In the genomic region with DNA sequence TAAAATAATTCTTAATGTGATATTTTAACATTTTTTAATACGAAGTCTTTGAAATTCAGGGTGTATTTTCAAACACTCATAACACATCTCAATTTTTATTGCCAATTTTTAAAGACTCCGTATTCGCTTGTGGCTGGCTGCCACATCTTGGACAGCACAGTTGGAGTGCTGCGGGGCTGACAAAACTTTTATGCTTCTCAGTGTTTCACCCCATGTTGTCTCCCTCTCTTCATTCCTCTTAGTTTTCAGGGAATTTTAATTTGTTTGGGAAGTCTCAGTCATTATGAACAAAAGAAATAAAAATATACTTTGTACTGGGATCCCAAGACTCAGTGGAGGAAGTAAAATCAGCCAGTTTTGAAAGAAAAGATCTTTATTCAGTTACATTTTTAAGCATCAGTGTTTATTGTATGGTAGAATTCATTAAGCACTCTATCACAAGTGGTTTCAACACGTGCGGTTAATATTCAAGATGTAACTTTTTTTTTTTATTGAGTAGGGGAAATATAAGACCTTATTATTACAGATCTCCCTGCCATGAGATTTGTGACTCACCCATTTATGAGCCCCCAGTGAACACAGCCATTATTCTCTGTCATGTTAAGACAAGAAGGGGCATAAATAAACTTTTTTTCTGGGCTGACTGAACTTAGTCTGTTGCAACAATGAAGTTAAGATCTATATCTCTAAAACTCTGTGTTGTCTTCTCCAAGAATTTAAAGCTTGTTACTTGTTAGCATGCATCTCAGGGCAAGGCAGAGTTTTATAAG, we compare ENCODE assay signal across 15 cellular contexts. TPM values are rescaled to one million over a fixed set of nuclear protein-coding genes. Genes with fewer than 3 reads are reported as not detected.
DNase-seq lines count a peak whose midpoint lies in the region; ATAC-seq and TF ChIP-seq lines count a peak whose summit lies in the region.
"Had no signal": no experiment of that assay in that cellular context is flagged by ENCODE, and none has a peak within 500 bp of the region (broad histone marks: within the 10 kb centered on the region; RNA-seq: fewer than 3 reads in every experiment).

No MANE protein-coding gene starts in this region.

- peak overlapping the region; percentile 11; the same call in 1 of the 2 replicates for H2AFZ ChIP-seq in PC-3 (ENCODE audit: low read length)

- no peaks in the 10 kb centered on the region for H3K79me2 ChIP-seq in PC-3 (ENCODE audit: low read length)

- no peaks in the 10 kb centered on the region for H3F3A ChIP-seq in PC-3 (ENCODE audit: low read length, unreplicated experiment)

- intact Hi-C loops in PC-3 (cut with micrococcal nuclease) (loop anchor here (1.0 kb wide), 1 partner anchor 10 kb away; no protein-coding TSS in a partner anchor), prostate gland (cut with DNase I) (no loop called here)

- BruUV-seq in PC-3 (replicated peaks; lab: Mats Ljungman, UMichigan) = no TSS peak

- CTCF ChIA-PET in PC-3 (lab: Charles Lee) = no interaction called here

- H3K4me3 ChIP-seq in PC-3 (ENCODE audit: low read length) = no peak overlapping the region
- H3K4me3 ChIP-seq in fibroblast of mammary gland (ENCODE audit: control insufficient read depth, low read depth, low read length) = no peak overlapping the region
- no peak overlapping the region for H3K4me3 ChIP-seq in prostate gland
- H3K4me3 ChIP-seq: upper lobe of right lung had no signal

- H3K27ac ChIP-seq in PC-3 (ENCODE audit: low read length) (0 out of 2 replicates have a peak overlapping the region, but pooled peaks have one; percentile 1), prostate gland (peak overlapping the region; percentile 35 to 60)
- H3K27ac ChIP-seq: C4-2B, upper lobe of right lung, VCaP had no signal

- in situ Hi-C loops in ACHN (cut with HindIII; ENCODE audit: low pct_ligation_motif_present, low pct_unique_long_range_greater_than_20kb, low sequenced_read_pairs) = no loop called here

- peak; percentile 71 for ATAC-seq in PC-3
- ATAC-seq: Panc1, upper lobe of right lung had no signal

- H3K9me2 ChIP-seq in PC-3 (replicated peaks; ENCODE audit: low read length) = no peaks in the 10 kb centered on the region

- H3K9ac ChIP-seq in PC-3 (ENCODE audit: low read length) = no peak overlapping the region

- H3K9me3 ChIP-seq in PC-3 (ENCODE audit: low read length) (no peaks in the 10 kb centered on the region), prostate gland (no peaks in the 10 kb centered on the region)
- H3K9me3 ChIP-seq: upper lobe of right lung had no signal

- POLR2A ChIA-PET in PC-3 (lab: Charles Lee; ENCODE audit: unreplicated experiment) = no interaction called here

- no peak for TF ChIP-seq POLR2A in prostate gland (IDR thresholded peaks at IDR 0.05)

- no peaks in the 10 kb centered on the region for H4K20me1 ChIP-seq in PC-3 (ENCODE audit: low read length)

- peak; percentile 34 for DNase-seq in DMS79 (lab: John Stamatoyannopoulos, UW)
- peak; percentile 54 for DNase-seq in PC-3
- peak; percentile 41 for DNase-seq in fibroblast of mammary gland (ENCODE audit: low read depth)
- peak; percentile 65 for DNase-seq in prostate gland (ENCODE audit: low spot score)
- DNase-seq in SHP77 (lab: John Stamatoyannopoulos, UW) = no peak
- no peak for DNase-seq in GM10266 (ENCODE audit: extremely low spot score)
- DNase-seq in ACHN = no peak
- DNase-seq in AML-193 (lab: John Stamatoyannopoulos, UW) = no peak
- DNase-seq: cerebellar nuclear complex, upper lobe of right lung had no signal

- TF ChIP-seq CTCF in PC-3 (conservative IDR thresholded peaks at IDR 0.05; ENCODE audit: low read depth, low read length) (no peak), fibroblast of mammary gland (conservative IDR thresholded peaks at IDR 0.05; ENCODE audit: control insufficient read depth, insufficient read depth, low read depth, low read length) (no peak), prostate gland (IDR thresholded peaks at IDR 0.05) (no peak), GM10266 (IDR thresholded peaks at IDR 0.05; ENCODE audit: control insufficient read depth, insufficient read depth, low read depth, missing control alignments) (no peak)

- WGBS in prostate gland = 20% methylated on average over 6 of the region's 6 CpGs

- H3K27me3 ChIP-seq in PC-3 (ENCODE audit: low read length) (no peaks in the 10 kb centered on the region), prostate gland (replicated peaks; ENCODE audit: insufficient read depth) (no peaks in the 10 kb centered on the region)
- H3K27me3 ChIP-seq: upper lobe of right lung had no signal

- H3K4me1 ChIP-seq in PC-3 (ENCODE audit: insufficient read depth, low read length) (peaks cover 21% of the 10 kb centered on the region), prostate gland (replicated peaks) (no peaks in the 10 kb centered on the region)

- H3K36me3 ChIP-seq in PC-3 (ENCODE audit: low read depth, low read length) = no peaks in the 10 kb centered on the region
- no peaks in the 10 kb centered on the region for H3K36me3 ChIP-seq in prostate gland
- H3K36me3 ChIP-seq: upper lobe of right lung had no signal

- peak overlapping the region; percentile 24; the same call in 1 of the 2 replicates for H3K4me2 ChIP-seq in PC-3 (ENCODE audit: low read length)

RNA-seq across cellular contexts. Expression of gene KAT2B, which starts 26.8 kb away (rescaled TPM):
- 10.9 and 11.9 TPM in 2 replicates for total RNA-seq in PC-3 (2014; rRNA removed)
- total RNA-seq in prostate gland = 10 to 100 TPM; 16.4 to 31.7 TPM

RNA-seq across cellular contexts. Expression of gene PP2D1, which starts 55.0 kb away (rescaled TPM):
- total RNA-seq in PC-3 (2014; rRNA removed) (not detected in 2 replicates), prostate gland (under 1 TPM in 1 of 2 donors, not detected in 1; 0.97 TPM)
- total RNA-seq: H4, lower leg skin, upper lobe of right lung had no signal

Comparison
In these comparisons a context has a peak if more than half of its experiments do, and no peak if none do; other contexts are left out.
1. DNase-seq: peak in DMS79 (single experiment), PC-3 (single experiment), fibroblast of mammary gland (single experiment) and prostate gland (single experiment); none in SHP77 (0 of 2), GM10266 (single experiment), ACHN (single experiment) and AML-193 (0 of 2).